8 cellular contexts compared by ENCODE assay signal in the genomic region with DNA sequence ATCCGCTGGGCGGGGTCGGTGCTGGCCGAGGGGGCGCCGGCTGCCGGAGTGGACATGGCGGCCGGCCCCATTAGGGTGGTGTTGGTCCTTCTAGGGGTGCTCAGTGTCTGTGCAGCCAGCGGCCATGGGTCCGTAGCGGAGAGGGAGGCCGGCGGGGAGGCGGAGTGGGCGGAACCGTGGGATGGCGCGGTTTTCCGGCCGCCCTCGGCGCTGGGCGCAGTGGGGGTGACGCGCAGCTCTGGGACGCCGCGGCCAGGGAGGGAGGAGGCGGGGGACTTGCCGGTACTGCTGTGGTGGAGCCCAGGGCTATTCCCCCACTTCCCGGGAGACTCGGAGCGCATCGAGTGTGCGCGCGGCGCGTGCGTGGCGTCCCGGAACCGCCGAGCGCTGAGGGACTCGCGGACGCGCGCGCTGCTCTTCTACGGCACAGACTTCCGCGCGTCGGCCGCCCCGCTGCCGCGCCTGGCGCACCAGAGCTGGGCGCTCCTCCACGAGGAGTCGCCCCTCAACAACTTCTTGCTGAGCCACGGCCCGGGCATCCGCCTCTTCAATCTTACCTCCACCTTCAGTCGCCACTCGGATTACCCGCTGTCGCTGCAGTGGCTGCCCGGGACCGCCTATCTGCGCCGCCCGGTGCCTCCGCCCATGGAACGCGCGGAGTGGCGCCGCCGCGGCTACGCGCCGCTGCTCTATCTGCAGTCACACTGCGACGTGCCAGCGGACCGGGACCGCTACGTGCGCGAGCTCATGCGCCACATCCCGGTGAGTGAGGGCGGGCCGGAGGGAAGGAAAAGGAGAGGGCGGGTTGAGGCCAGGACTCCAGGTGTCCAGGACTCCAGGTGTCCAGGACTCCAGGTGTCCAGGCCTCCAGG. TPM values are rescaled to one million over a fixed set of nuclear protein-coding genes. Genes with fewer than 3 reads are reported as not detected.
DNase-seq lines count a peak whose midpoint lies in the region; ATAC-seq, FAIRE-seq and TF ChIP-seq lines count a peak whose summit lies in the region.

No MANE protein-coding gene starts in this region.

- no peak for FAIRE-seq in D721Med (lab: Jason Lieb, UNC)

- ATAC-seq in GM19455 (IDR thresholded peaks at IDR 0.05; ENCODE audit: unreplicated experiment) (peak; percentile 61), RWPE2 (ENCODE audit: low read depth) (peak; percentile 63), foreskin keratinocyte (peak; percentile 71)

- H3K9me3 ChIP-seq in RWPE2 (ENCODE audit: severe bottlenecking) (no peaks in the 10 kb centered on the region), neuron (ENCODE audit: low read length) (no peaks in the 10 kb centered on the region), subcutaneous abdominal adipose tissue (ENCODE audit: control insufficient read depth in 5 of 5, low read length in 5 of 5) (no peaks in the 10 kb centered on the region)

- H3K27ac ChIP-seq in RWPE2 (ENCODE audit: poor library complexity, severe bottlenecking) (peak overlapping the region; percentile 90), foreskin keratinocyte (peak overlapping the region; percentile 67), subcutaneous abdominal adipose tissue (ENCODE audit: low read depth, low read length) (peak overlapping the region; percentile 95)

- peaks cover 10% of the 10 kb centered on the region for H3K4me1 ChIP-seq in RWPE2 (ENCODE audit: insufficient read depth, poor library complexity, severe bottlenecking)
- H3K4me1 ChIP-seq in foreskin keratinocyte = no peaks in the 10 kb centered on the region
- H3K4me1 ChIP-seq in neuron (ENCODE audit: insufficient read depth, low read length) = peaks cover 29% of the 10 kb centered on the region
- peaks cover 10 to 39% (median 33%) of the 10 kb centered on the region in 5 donors for H3K4me1 ChIP-seq in subcutaneous abdominal adipose tissue (ENCODE audit: control insufficient read depth in 5 of 5, insufficient read depth in 5 of 5, low read length in 5 of 5)

- H3K36me3 ChIP-seq in RWPE2 (ENCODE audit: low read depth) = peaks cover 73% of the 10 kb centered on the region
- peaks cover 58% of the 10 kb centered on the region for H3K36me3 ChIP-seq in neuron (ENCODE audit: insufficient read depth, low read length)
- peaks cover 13 to 59% (median 48%) of the 10 kb centered on the region in 5 donors for H3K36me3 ChIP-seq in subcutaneous abdominal adipose tissue (ENCODE audit: control insufficient read depth in 5 of 5, insufficient read depth in 5 of 5, low read length in 5 of 5)

- DNase-seq in D721Med (ENCODE audit: insufficient read length, low spot score) (peak; percentile 55), HK-2 (ENCODE audit: unreplicated experiment) (peak; percentile 93), RWPE2 (ENCODE audit: low spot score) (peak; percentile 87), foreskin keratinocyte (peak; percentile 53 to 74)
- peak; percentile 68 for DNase-seq in activated gamma-delta T cell treated with anti-CD3 and anti-CD28 coated beads, Interleukin-2, amount 50 U/mL, for 16 hours (ENCODE audit: low read depth)

- H2AFZ ChIP-seq in neuron (ENCODE audit: low read depth, low read length) = peak overlapping the region; percentile 94

- TF ChIP-seq CTCF in D721Med (IDR thresholded peaks at IDR 0.05; ENCODE audit: insufficient read depth, missing control alignments) = no peak
- no peak for TF ChIP-seq CTCF in RWPE2 (IDR thresholded peaks at IDR 0.05; ENCODE audit: poor library complexity, severe bottlenecking)
- peak; percentile 50 for TF ChIP-seq CTCF in foreskin keratinocyte (conservative IDR thresholded peaks at IDR 0.05)

- peak overlapping the region; percentile 33 to 93 (median 87) for H3K9ac ChIP-seq in subcutaneous abdominal adipose tissue (ENCODE audit: low read length in 5 of 5)

- H3K27me3 ChIP-seq in RWPE2 (ENCODE audit: insufficient read depth, poor library complexity, severe bottlenecking) (no peaks in the 10 kb centered on the region), foreskin keratinocyte (no peaks in the 10 kb centered on the region), neuron (ENCODE audit: insufficient read depth, low read length) (no peaks in the 10 kb centered on the region), subcutaneous abdominal adipose tissue (ENCODE audit: control insufficient read depth in 5 of 5, insufficient read depth in 4 of 5, low read length in 5 of 5) (no peaks in the 10 kb centered on the region)

- H3K4me3 ChIP-seq in RWPE2 (ENCODE audit: severe bottlenecking) (peak overlapping the region; percentile 52), neuron (ENCODE audit: low read length) (peak overlapping the region; percentile 84), subcutaneous abdominal adipose tissue (ENCODE audit: low read depth in 1 of 5, low read length in 5 of 5) (peak overlapping the region; percentile 88 to 94 (median 90))

RNA-seq across cellular contexts. Expression of a gene that starts 9.3 kb away (rescaled TPM):
- 56.7 and 58.9 TPM in 2 replicates for total RNA-seq in foreskin keratinocyte
- 92.7 and 96.6 TPM in 2 replicates for polyA plus RNA-seq in foreskin keratinocyte

RNA-seq across cellular contexts. Expression of a gene that starts 12.9 kb away (rescaled TPM):
- total RNA-seq in foreskin keratinocyte = 41.7 and 41.8 TPM in 2 replicates
- polyA plus RNA-seq in foreskin keratinocyte = 38.8 and 44.9 TPM in 2 replicates

RNA-seq across cellular contexts. Expression of a gene that starts 28.3 kb away (rescaled TPM):
- 63.0 and 64.7 TPM in 2 replicates for total RNA-seq in foreskin keratinocyte
- polyA plus RNA-seq in foreskin keratinocyte = 35.7 and 40.7 TPM in 2 replicates

RNA-seq across cellular contexts. Expression of a gene that starts 38.9 kb away (rescaled TPM):
- total RNA-seq in foreskin keratinocyte = 10.0 and 10.2 TPM in 2 replicates
- polyA plus RNA-seq in foreskin keratinocyte = 8.2 and 8.8 TPM in 2 replicates

Comparison
In these comparisons a context has a peak if more than half of its experiments do, and no peak if none do; other contexts are left out.
1. Peak in every context shown above with its lines: DNase-seq, ATAC-seq, H3K4me3 ChIP-seq and H3K27ac ChIP-seq.